ENCODE assay signal across 16 cellular contexts in the genomic region with DNA sequence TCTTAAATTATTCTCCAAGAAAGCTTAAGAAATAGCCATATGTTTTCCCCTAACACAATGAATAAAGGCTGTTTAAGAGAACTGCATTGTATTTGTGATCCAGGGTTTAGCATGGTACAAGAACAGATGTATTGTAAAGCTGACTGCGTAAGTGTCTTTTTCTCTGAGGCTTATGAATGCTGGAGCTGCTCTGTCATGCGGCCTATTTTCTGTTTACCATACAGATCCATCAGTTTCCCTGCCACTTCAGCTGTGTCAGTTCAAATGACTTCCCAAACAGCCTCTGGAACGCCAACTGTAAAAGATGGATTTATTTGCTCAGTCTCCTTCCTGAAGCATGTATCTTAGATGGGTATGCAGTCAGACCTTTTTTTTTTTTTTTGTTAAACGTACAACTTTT.
DNase-seq lines count a peak whose midpoint lies in the region; ATAC-seq, FAIRE-seq and TF ChIP-seq lines count a peak whose summit lies in the region.
"Had no signal": no experiment of that assay in that cellular context is flagged by ENCODE, and none has a peak within 500 bp of the region (broad histone marks: within the 10 kb centered on the region; RNA-seq: fewer than 3 reads in every experiment).

No MANE protein-coding gene starts in this region.

- H3K36me3 ChIP-seq in HepG2 (replicated peaks in 1 of 2; ENCODE audit: control insufficient read depth in 1 of 2, insufficient read depth in 2 of 2, low read length in 2 of 2): no peaks in the 10 kb centered on the region
- H3K36me3 ChIP-seq: BLaER1 treated with 17β-estradiol and CSF1 and Interleukin-3, amounts not matched to agents 10 nM and 100 nM had no signal

- H3K27ac ChIP-seq in HepG2 (ENCODE audit: extremely low read length, insufficient read depth, low read length): no peak overlapping the region
- H3K27ac ChIP-seq: BLaER1 treated with 17β-estradiol and CSF1 and Interleukin-3, amounts not matched to agents 10 nM and 100 nM had no signal

- TF ChIP-seq EP300 in HepG2 (IDR thresholded peaks at IDR 0.05; ENCODE audit: low read depth in 2 of 2, low read length in 2 of 2) (no peak), HepG2 (CRISPR knock-in tag; IDR thresholded peaks at IDR 0.05; ENCODE audit: borderline replicate concordance) (no peak)

- no peaks in the 10 kb centered on the region for H4K20me1 ChIP-seq in HepG2 (ENCODE audit: insufficient read depth, low read length)
- H4K20me1 ChIP-seq: BLaER1 treated with 17β-estradiol and CSF1 and Interleukin-3, amounts not matched to agents 10 nM and 100 nM had no signal

- H2AFZ ChIP-seq in HepG2 (ENCODE audit: low read length): no peak overlapping the region

- no peaks in the 10 kb centered on the region for H3K27me3 ChIP-seq in HepG2 (ENCODE audit: control insufficient read depth in 1 of 2, insufficient read depth in 2 of 2, low read length in 2 of 2)
- H3K27me3 ChIP-seq: BLaER1 treated with 17β-estradiol and CSF1 and Interleukin-3, amounts not matched to agents 10 nM and 100 nM had no signal

- no peak for ATAC-seq in HepG2
- ATAC-seq in HG03432 (IDR thresholded peaks at IDR 0.05; ENCODE audit: unreplicated experiment): no peak
- ATAC-seq: CD8-positive, alpha-beta T cell had no signal

- BruUV-seq in HepG2 (replicated peaks; lab: Mats Ljungman, UMichigan): no TSS peak

- intact Hi-C loops in HepG2 (cut with micrococcal nuclease; ENCODE audit: unreplicated experiment): no loop called here

- no peaks in the 10 kb centered on the region for H3K9me3 ChIP-seq in HepG2 (ENCODE audit: low read length)
- H3K9me3 ChIP-seq: BLaER1 treated with 17β-estradiol and CSF1 and Interleukin-3, amounts not matched to agents 10 nM and 100 nM had no signal

- H3K4me2 ChIP-seq in HepG2 (ENCODE audit: low read depth, low read length): no peak overlapping the region
- H3K4me2 ChIP-seq: BLaER1 treated with 17β-estradiol and CSF1 and Interleukin-3, amounts not matched to agents 10 nM and 100 nM had no signal

- no peak overlapping the region for H3K4me3 ChIP-seq in HepG2 (replicated peaks in 1 of 3; ENCODE audit: insufficient read depth in 1 of 3, low read depth in 2 of 3, low read length in 3 of 3)
- H3K4me3 ChIP-seq: BLaER1 treated with 17β-estradiol and CSF1 and Interleukin-3, amounts not matched to agents 10 nM and 100 nM had no signal

- TF ChIP-seq CTCF in HepG2 (CRISPR knock-in tag; IDR thresholded peaks at IDR 0.05): no peak

- TF ChIP-seq POLR2A in HepG2 (IDR thresholded peaks at IDR 0.05; ENCODE audit: insufficient read depth in 1 of 2, low read depth in 2 of 2, low read length in 2 of 2): no peak

- no peak for FAIRE-seq in HepG2 (lab: Jason Lieb, UNC)
- FAIRE-seq: H54 had no signal

- peak; percentile 18 for DNase-seq in NCI-H82 (lab: John Stamatoyannopoulos, UW)
- DNase-seq in NCI-H82 treated with DMSO at 0.1 percent for 48 hours (lab: John Stamatoyannopoulos, UW; ENCODE audit: unreplicated experiment): no peak
- peak; percentile 14 to 16 for DNase-seq in NCI-H1930 (lab: John Stamatoyannopoulos, UW)
- peak; percentile 5 for DNase-seq in left kidney (ENCODE audit: low read depth, low spot score)
- peak; percentile 68 for DNase-seq in superior temporal gyrus (ENCODE audit: extremely low spot score)
- no peak for DNase-seq in HepG2 (ENCODE audit: low spot score)
- no peak for DNase-seq in NCI-H748 (lab: John Stamatoyannopoulos, UW; ENCODE audit: unreplicated experiment)
- DNase-seq: CD8-positive, alpha-beta T cell; DND-41; KBM-7; NCI-H1105; NCI-H1694 treated with DMSO at 0.1 percent for 48 hours; NK-92 treated with Interleukin-12 subunit alpha and Interleukin-12 subunit beta, amount 100 ng/mL, for 24 hours had no signal

- POLR2A ChIA-PET in HepG2 (lab: Yijun Ruan, JAX): no interaction called here

- H3K79me2 ChIP-seq in HepG2 (ENCODE audit: insufficient read depth, low read length): no peaks in the 10 kb centered on the region

- no peak for TF ChIP-seq RAD21 in HepG2 (CRISPR knock-in tag; IDR thresholded peaks at IDR 0.05)

- in situ Hi-C loops in HepG2 (cut with HindIII; ENCODE audit: extremely low pct_ligation_motif_present, low pct_unique_long_range_greater_than_20kb): loop anchor here (25.0 kb wide), 1 partner anchor 1125 kb away; no protein-coding TSS in a partner anchor

- H3K4me1 ChIP-seq in HepG2 (ENCODE audit: insufficient read depth, low read length): no peaks in the 10 kb centered on the region

- WGBS in HepG2 (ENCODE audit: low lambda C conversion rate): 2% methylated on average over 4 of the region's 4 CpGs

- no peak overlapping the region for H3K9ac ChIP-seq in HepG2 (ENCODE audit: insufficient read depth, low read depth, low read length)
- H3K9ac ChIP-seq: BLaER1 treated with 17β-estradiol and CSF1 and Interleukin-3, amounts not matched to agents 10 nM and 100 nM had no signal

- CTCF ChIA-PET in HepG2 (lab: Yijun Ruan, JAX; ENCODE audit: low intra/inter-chr PET ratio, low total read pairs): no interaction called here

TF ChIP-seq in HepG2, 621 proteins besides CTCF, POLR2A, EP300 and RAD21 (continues in another document):
- TF ChIP-seq GFI1 (CRISPR knock-in tag; IDR thresholded peaks at IDR 0.05; ENCODE audit: borderline replicate concordance) (no peak), PBX3 (CRISPR knock-in tag; IDR thresholded peaks at IDR 0.05; ENCODE audit: borderline replicate concordance) (no peak), ZNF329 (CRISPR knock-in tag; IDR thresholded peaks at IDR 0.05; ENCODE audit: low read depth) (no peak), U2AF1 (optimal IDR thresholded peaks at IDR 0.05; ENCODE audit: low read depth, low read length) (no peak), KDM2A (CRISPR knock-in tag; IDR thresholded peaks at IDR 0.05; ENCODE audit: borderline replicate concordance, low read depth) (no peak), XRCC5 (optimal IDR thresholded peaks at IDR 0.05; ENCODE audit: low read length) (no peak), NCOA2 (CRISPR knock-in tag; IDR thresholded peaks at IDR 0.05) (no peak), ZNF7 (CRISPR knock-in tag; IDR thresholded peaks at IDR 0.05) (no peak), ZNF558 (CRISPR knock-in tag; IDR thresholded peaks at IDR 0.05; ENCODE audit: borderline replicate concordance) (no peak), ZNF839 (CRISPR knock-in tag; IDR thresholded peaks at IDR 0.05; ENCODE audit: borderline replicate concordance) (no peak), MAFK (conservative IDR thresholded peaks at IDR 0.05 in 1 of 2, IDR thresholded peaks at IDR 0.05 in 1 of 2; ENCODE audit: low read length in 2 of 2) (no peak), NCOA5 (CRISPR knock-in tag; IDR thresholded peaks at IDR 0.05) (no peak)
- TF ChIP-seq, protein P1, sequence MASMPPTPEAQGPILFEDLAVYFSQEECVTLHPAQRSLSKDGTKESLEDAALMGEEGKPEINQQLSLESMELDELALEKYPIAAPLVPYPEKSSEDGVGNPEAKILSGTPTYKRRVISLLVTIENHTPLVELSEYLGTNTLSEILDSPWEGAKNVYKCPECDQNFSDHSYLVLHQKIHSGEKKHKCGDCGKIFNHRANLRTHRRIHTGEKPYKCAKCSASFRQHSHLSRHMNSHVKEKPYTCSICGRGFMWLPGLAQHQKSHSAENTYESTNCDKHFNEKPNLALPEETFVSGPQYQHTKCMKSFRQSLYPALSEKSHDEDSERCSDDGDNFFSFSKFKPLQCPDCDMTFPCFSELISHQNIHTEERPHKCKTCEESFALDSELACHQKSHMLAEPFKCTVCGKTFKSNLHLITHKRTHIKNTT (CRISPR knock-in tag; IDR thresholded peaks at IDR 0.05): no peak
- TF ChIP-seq, protein P2, sequence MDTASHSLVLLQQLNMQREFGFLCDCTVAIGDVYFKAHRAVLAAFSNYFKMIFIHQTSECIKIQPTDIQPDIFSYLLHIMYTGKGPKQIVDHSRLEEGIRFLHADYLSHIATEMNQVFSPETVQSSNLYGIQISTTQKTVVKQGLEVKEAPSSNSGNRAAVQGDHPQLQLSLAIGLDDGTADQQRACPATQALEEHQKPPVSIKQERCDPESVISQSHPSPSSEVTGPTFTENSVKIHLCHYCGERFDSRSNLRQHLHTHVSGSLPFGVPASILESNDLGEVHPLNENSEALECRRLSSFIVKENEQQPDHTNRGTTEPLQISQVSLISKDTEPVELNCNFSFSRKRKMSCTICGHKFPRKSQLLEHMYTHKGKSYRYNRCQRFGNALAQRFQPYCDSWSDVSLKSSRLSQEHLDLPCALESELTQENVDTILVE (CRISPR knock-in tag; IDR thresholded peaks at IDR 0.05): no peak
- TF ChIP-seq, protein P3, sequence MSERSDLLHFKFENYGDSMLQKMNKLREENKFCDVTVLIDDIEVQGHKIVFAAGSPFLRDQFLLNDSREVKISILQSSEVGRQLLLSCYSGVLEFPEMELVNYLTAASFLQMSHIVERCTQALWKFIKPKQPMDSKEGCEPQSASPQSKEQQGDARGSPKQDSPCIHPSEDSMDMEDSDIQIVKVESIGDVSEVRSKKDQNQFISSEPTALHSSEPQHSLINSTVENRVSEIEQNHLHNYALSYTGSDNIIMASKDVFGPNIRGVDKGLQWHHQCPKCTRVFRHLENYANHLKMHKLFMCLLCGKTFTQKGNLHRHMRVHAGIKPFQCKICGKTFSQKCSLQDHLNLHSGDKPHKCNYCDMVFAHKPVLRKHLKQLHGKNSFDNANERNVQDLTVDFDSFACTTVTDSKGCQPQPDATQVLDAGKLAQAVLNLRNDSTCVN (CRISPR knock-in tag; IDR thresholded peaks at IDR 0.05; ENCODE audit: borderline replicate concordance): no peak

Comparison
In these comparisons a context has a peak if more than half of its experiments do, and no peak if none do; other contexts are left out.
1. DNase-seq: peak in NCI-H82 (single experiment), NCI-H1930 (2 of 2), left kidney (single experiment) and superior temporal gyrus (single experiment); none in NCI-H82 treated with DMSO at 0.1 percent for 48 hours (single experiment), HepG2 (single experiment) and NCI-H748 (single experiment).